1 cellular context compared by ENCODE assay signal in the genomic region with DNA sequence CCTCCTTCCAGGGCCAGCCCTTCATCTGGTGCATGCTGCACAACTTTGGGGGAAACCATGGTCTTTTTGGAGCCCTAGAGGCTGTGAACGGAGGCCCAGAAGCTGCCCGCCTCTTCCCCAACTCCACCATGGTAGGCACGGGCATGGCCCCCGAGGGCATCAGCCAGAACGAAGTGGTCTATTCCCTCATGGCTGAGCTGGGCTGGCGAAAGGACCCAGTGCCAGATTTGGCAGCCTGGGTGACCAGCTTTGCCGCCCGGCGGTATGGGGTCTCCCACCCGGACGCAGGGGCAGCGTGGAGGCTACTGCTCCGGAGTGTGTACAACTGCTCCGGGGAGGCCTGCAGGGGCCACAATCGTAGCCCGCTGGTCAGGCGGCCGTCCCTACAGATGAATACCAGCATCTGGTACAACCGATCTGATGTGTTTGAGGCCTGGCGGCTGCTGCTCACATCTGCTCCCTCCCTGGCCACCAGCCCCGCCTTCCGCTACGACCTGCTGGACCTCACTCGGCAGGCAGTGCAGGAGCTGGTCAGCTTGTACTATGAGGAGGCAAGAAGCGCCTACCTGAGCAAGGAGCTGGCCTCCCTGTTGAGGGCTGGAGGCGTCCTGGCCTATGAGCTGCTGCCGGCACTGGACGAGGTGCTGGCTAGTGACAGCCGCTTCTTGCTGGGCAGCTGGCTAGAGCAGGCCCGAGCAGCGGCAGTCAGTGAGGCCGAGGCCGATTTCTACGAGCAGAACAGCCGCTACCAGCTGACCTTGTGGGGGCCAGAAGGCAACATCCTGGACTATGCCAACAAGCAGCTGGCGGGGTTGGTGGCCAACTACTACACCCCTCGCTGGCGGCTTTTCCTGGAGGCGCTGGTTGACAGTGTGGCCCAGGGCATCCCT.
TF ChIP-seq lines count a peak whose summit lies in the region.

No MANE protein-coding gene starts in this region.

TF ChIP-seq in HepG2, 621 proteins besides CTCF, POLR2A, EP300 and RAD21 (continued from another document):
- TF ChIP-seq ZBTB38 (CRISPR knock-in tag; IDR thresholded peaks at IDR 0.05) (peak; percentile 98), AGO1 (IDR thresholded peaks at IDR 0.05; ENCODE audit: low read depth, low read length, poor library complexity, severe bottlenecking) (peak; percentile 61), GABPB1 (CRISPR knock-in tag; IDR thresholded peaks at IDR 0.05) (peak; percentile 14; the same call in 1 of the 2 replicates), TCF12 (IDR thresholded peaks at IDR 0.05) (no peak), TCF12 (CRISPR knock-in tag; IDR thresholded peaks at IDR 0.05) (no peak)
